Comparison of ENCODE assay signal across 17 cellular contexts in genomic region chr5:90136952-90137528, GRCh38.
DNase-seq lines count a peak whose midpoint lies in the region; ATAC-seq, FAIRE-seq and TF ChIP-seq lines count a peak whose summit lies in the region.
"Had no signal": no experiment of that assay in that cellular context is flagged by ENCODE, and none has a peak within 500 bp of the region (broad histone marks: within the 10 kb centered on the region; RNA-seq: fewer than 3 reads in every experiment).

No MANE protein-coding gene starts in this region.

- H3K4me3 ChIP-seq in kidney (ENCODE audit: low read length in 2 of 2) (no peak overlapping the region), thoracic aorta (no peak overlapping the region)
- H3K4me3 ChIP-seq: BLaER1 treated with 17β-estradiol and CSF1 and Interleukin-3, amounts not matched to agents 10 nM and 100 nM; HAP-1 had no signal

- ATAC-seq in stimulated activated naive CD8-positive, alpha-beta T cell treated with anti-CD3 and anti-CD28 coated beads, Interleukin-15, amount 100 ng/mL, for 72 hours, result peak; percentile 31
- ATAC-seq in stimulated activated naive CD8-positive, alpha-beta T cell treated with anti-CD3 and anti-CD28 coated beads, Interleukin-15, Interleukin-2, amounts not matched to agents 100 U/mL and 50 U/mL, for 24 hours, result no peak
- ATAC-seq in thoracic aorta (ENCODE audit: insufficient number of reproducible peaks, low FRiP score, low read depth) (no peak), HG02678 (IDR thresholded peaks at IDR 0.05; ENCODE audit: unreplicated experiment) (no peak), HG03378 (IDR thresholded peaks at IDR 0.05; ENCODE audit: unreplicated experiment) (no peak)

- TF ChIP-seq CTCF in kidney (IDR thresholded peaks at IDR 0.05; ENCODE audit: borderline replicate concordance, extremely low read depth, insufficient read depth), result no peak
- no peak for TF ChIP-seq CTCF in thoracic aorta (IDR thresholded peaks at IDR 0.05)

- no peak overlapping the region for H3K9ac ChIP-seq in kidney (ENCODE audit: low read length in 2 of 2)
- H3K9ac ChIP-seq: BLaER1 treated with 17β-estradiol and CSF1 and Interleukin-3, amounts not matched to agents 10 nM and 100 nM had no signal

- no peak for DNase-seq in stimulated activated naive CD8-positive, alpha-beta T cell treated with anti-CD3 and anti-CD28 coated beads, Interleukin-15, amount 100 ng/mL, for 72 hours
- DNase-seq in stimulated activated naive CD8-positive, alpha-beta T cell treated with anti-CD3 and anti-CD28 coated beads, Interleukin-15, Interleukin-2, amounts not matched to agents 100 U/mL and 50 U/mL, for 24 hours, result no peak
- DNase-seq in kidney, result peak; percentile 50
- DNase-seq in thoracic aorta (ENCODE audit: low spot score), result no peak
- no peak for DNase-seq in activated naive CD4-positive, alpha-beta T cell treated with anti-CD3 and anti-CD28 coated beads for 36 hours
- DNase-seq: ACHN; Calu3; CD4-positive, alpha-beta T cell; DMS 273 treated with DMSO at 0.1 percent for 48 hours; GOT3 had no signal

- H3K4me1 ChIP-seq in kidney (ENCODE audit: control insufficient read depth in 1 of 2, insufficient read depth in 1 of 2, low read depth in 1 of 2, low read length in 2 of 2) (no peaks in the 10 kb centered on the region), thoracic aorta (ENCODE audit: control insufficient read depth in 1 of 2, low read depth in 2 of 2) (peaks cover 17 to 39% of the 10 kb centered on the region in 2 donors)
- H3K4me1 ChIP-seq: HAP-1 had no signal

- H3K27ac ChIP-seq in kidney (ENCODE audit: low read depth in 2 of 2, low read length in 2 of 2) (no peak overlapping the region), thoracic aorta (peak overlapping the region; percentile 78 to 82)
- H3K27ac ChIP-seq: BLaER1 treated with 17β-estradiol and CSF1 and Interleukin-3, amounts not matched to agents 10 nM and 100 nM had no signal

- no peak overlapping the region for H3K4me3 Mint-ChIP-seq in stimulated activated naive CD8-positive, alpha-beta T cell treated with anti-CD3 and anti-CD28 coated beads, Interleukin-15, amount 100 ng/mL, for 72 hours
- H3K4me3 Mint-ChIP-seq in activated naive CD4-positive, alpha-beta T cell treated with anti-CD3 and anti-CD28 coated beads for 36 hours, result no peak overlapping the region
- H3K4me3 Mint-ChIP-seq: CD4-positive, alpha-beta T cell had no signal

- no peak for FAIRE-seq in kidney (lab: Jason Lieb, UNC)
- FAIRE-seq: GM18507, HepG2, HTR-8/SVneo had no signal

- H3K9me3 Mint-ChIP-seq in stimulated activated naive CD8-positive, alpha-beta T cell treated with anti-CD3 and anti-CD28 coated beads, Interleukin-15, amount 100 ng/mL, for 72 hours, result no peaks in the 10 kb centered on the region
- no peaks in the 10 kb centered on the region for H3K9me3 Mint-ChIP-seq in activated naive CD4-positive, alpha-beta T cell treated with anti-CD3 and anti-CD28 coated beads for 36 hours
- H3K9me3 Mint-ChIP-seq: CD4-positive, alpha-beta T cell had no signal

- H3K27me3 ChIP-seq in thoracic aorta (replicated peaks; ENCODE audit: insufficient read depth), result no peaks in the 10 kb centered on the region
- H3K27me3 ChIP-seq: BLaER1 treated with 17β-estradiol and CSF1 and Interleukin-3, amounts not matched to agents 10 nM and 100 nM had no signal

- CTCF ChIA-PET in activated naive CD4-positive, alpha-beta T cell treated with anti-CD3 and anti-CD28 coated beads for 36 hours (lab: Charles Lee), result interaction anchor here (0.9 kb wide), 1 partner anchor 298 kb away, joined by 3 read pairs; no protein-coding TSS in a partner anchor

- intact Hi-C loops in kidney (cut with DNase I), result no loop called here
- intact Hi-C loops in activated naive CD4-positive, alpha-beta T cell treated with anti-CD3 and anti-CD28 coated beads for 36 hours (cut with micrococcal nuclease), result loop anchor here (5.0 kb wide), 1 partner anchor 130 kb away; no protein-coding TSS in a partner anchor

- H3K9me3 ChIP-seq in kidney (ENCODE audit: control insufficient read depth in 1 of 2, low read length in 2 of 2), result no peaks in the 10 kb centered on the region
- H3K9me3 ChIP-seq in thoracic aorta, result no peaks in the 10 kb centered on the region
- H3K9me3 ChIP-seq: HAP-1 had no signal

- H3K27ac Mint-ChIP-seq in stimulated activated naive CD8-positive, alpha-beta T cell treated with anti-CD3 and anti-CD28 coated beads, Interleukin-15, amount 100 ng/mL, for 72 hours, result no peak overlapping the region
- H3K27ac Mint-ChIP-seq in activated naive CD4-positive, alpha-beta T cell treated with anti-CD3 and anti-CD28 coated beads for 36 hours, result no peak overlapping the region
- H3K27ac Mint-ChIP-seq: CD4-positive, alpha-beta T cell had no signal

- no peaks in the 10 kb centered on the region for H3K36me3 ChIP-seq in kidney (ENCODE audit: control insufficient read depth in 1 of 2, insufficient read depth in 2 of 2, low read length in 2 of 2)
- no peaks in the 10 kb centered on the region for H3K36me3 ChIP-seq in thoracic aorta
- H3K36me3 ChIP-seq: BLaER1 treated with 17β-estradiol and CSF1 and Interleukin-3, amounts not matched to agents 10 nM and 100 nM; HAP-1 had no signal

- H3K36me3 Mint-ChIP-seq in activated naive CD4-positive, alpha-beta T cell treated with anti-CD3 and anti-CD28 coated beads for 36 hours (ENCODE audit: low read depth), result no peaks in the 10 kb centered on the region

- H3K4me1 Mint-ChIP-seq in stimulated activated naive CD8-positive, alpha-beta T cell treated with anti-CD3 and anti-CD28 coated beads, Interleukin-15, amount 100 ng/mL, for 72 hours, result no peaks in the 10 kb centered on the region
- H3K4me1 Mint-ChIP-seq in activated naive CD4-positive, alpha-beta T cell treated with anti-CD3 and anti-CD28 coated beads for 36 hours (ENCODE audit: low read depth), result no peaks in the 10 kb centered on the region

- no peaks in the 10 kb centered on the region for H3K27me3 Mint-ChIP-seq in stimulated activated naive CD8-positive, alpha-beta T cell treated with anti-CD3 and anti-CD28 coated beads, Interleukin-15, amount 100 ng/mL, for 72 hours
- H3K27me3 Mint-ChIP-seq in activated naive CD4-positive, alpha-beta T cell treated with anti-CD3 and anti-CD28 coated beads for 36 hours (ENCODE audit: low read depth), result no peaks in the 10 kb centered on the region
- H3K27me3 Mint-ChIP-seq: CD4-positive, alpha-beta T cell had no signal

Comparison
In these comparisons a context has a peak if more than half of its experiments do, and no peak if none do; other contexts are left out.
1. H3K27ac ChIP-seq: peak in thoracic aorta (2 of 2); none in kidney (0 of 2).